Comparison of ENCODE assay signal across 19 cellular contexts in the genomic region with DNA sequence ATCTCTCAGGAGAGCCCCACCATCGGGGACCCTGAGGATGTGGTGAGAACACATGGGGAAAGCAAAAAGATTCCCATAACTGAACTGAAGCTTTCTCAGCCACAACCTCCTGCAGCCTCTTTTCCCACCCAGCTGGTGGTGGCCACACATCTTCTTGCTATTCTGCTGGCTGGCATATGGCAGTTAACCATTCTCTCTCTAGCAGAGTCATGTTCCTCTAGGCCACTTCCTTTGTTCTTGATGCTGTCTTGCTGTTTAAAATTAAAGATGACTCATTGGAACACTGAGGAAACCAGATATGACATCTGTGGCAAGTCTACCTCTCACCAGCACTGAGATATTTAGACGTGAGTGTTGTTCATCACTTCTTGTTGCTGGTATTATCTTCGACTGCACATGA.
DNase-seq lines count a peak whose midpoint lies in the region; ATAC-seq, FAIRE-seq and TF ChIP-seq lines count a peak whose summit lies in the region.
"Had no signal": no experiment of that assay in that cellular context is flagged by ENCODE, and none has a peak within 500 bp of the region (broad histone marks: within the 10 kb centered on the region; RNA-seq: fewer than 3 reads in every experiment).

No MANE protein-coding gene starts in this region.

- no peak overlapping the region for H3K4me3 ChIP-seq in foreskin fibroblast (ENCODE audit: low read depth in 1 of 2, low read length in 2 of 2)
- H3K4me3 ChIP-seq: dorsolateral prefrontal cortex had no signal

- no peak for TF ChIP-seq CTCF in foreskin fibroblast (IDR thresholded peaks at IDR 0.05; ENCODE audit: low read depth, low read length)

- peak; percentile 76 for ATAC-seq in GM18873 (IDR thresholded peaks at IDR 0.05; ENCODE audit: low FRiP score, unreplicated experiment)
- ATAC-seq in HG02981 (IDR thresholded peaks at IDR 0.05; ENCODE audit: unreplicated experiment): peak; percentile 83
- no peak for ATAC-seq in GM18858 (IDR thresholded peaks at IDR 0.05; ENCODE audit: unreplicated experiment)
- ATAC-seq in sciatic nerve: no peak
- ATAC-seq: HCT116, SK-N-SH treated with all-trans-retinoic acid at 6 μM for 48 hours had no signal

- intact Hi-C loops in sciatic nerve (cut with DNase I): no loop called here

- FAIRE-seq in RCC 7860 (lab: Jason Lieb, UNC): no peak

- peak; percentile 17 for DNase-seq in RCC 7860 (ENCODE audit: low spot score)
- peak; percentile 5 to 61 for DNase-seq in foreskin fibroblast
- DNase-seq in sciatic nerve (ENCODE audit: low spot score): no peak
- no peak for DNase-seq in NCI-H1105 treated with DMSO at 0.1 percent for 48 hours (lab: John Stamatoyannopoulos, UW)
- DNase-seq: activated CD4-positive, alpha-beta T cell treated with anti-CD3 and anti-CD28 coated beads, Interleukin-2, amount 50 U/mL, for 4 hours; BE2C; DMS79; dorsolateral prefrontal cortex; hippocampal formation; KBM-7; kidney glomerular epithelial cell; NCI-H1694; NCI-H524; stimulated activated CD4-positive, alpha-beta T cell treated with anti-CD3 and anti-CD28 coated beads, Interleukin-2, amount 100 ng/mL, for 48 hours had no signal

Comparison
In these comparisons a context has a peak if more than half of its experiments do, and no peak if none do; other contexts are left out.
1. ATAC-seq: peak in GM18873 (single experiment) and HG02981 (single experiment); none in GM18858 (single experiment) and sciatic nerve (single experiment).
2. DNase-seq: peak in RCC 7860 (single experiment) and foreskin fibroblast (2 of 2); none in sciatic nerve (single experiment) and NCI-H1105 treated with DMSO at 0.1 percent for 48 hours (single experiment).